8 cellular contexts compared by ENCODE assay signal in the genomic region with DNA sequence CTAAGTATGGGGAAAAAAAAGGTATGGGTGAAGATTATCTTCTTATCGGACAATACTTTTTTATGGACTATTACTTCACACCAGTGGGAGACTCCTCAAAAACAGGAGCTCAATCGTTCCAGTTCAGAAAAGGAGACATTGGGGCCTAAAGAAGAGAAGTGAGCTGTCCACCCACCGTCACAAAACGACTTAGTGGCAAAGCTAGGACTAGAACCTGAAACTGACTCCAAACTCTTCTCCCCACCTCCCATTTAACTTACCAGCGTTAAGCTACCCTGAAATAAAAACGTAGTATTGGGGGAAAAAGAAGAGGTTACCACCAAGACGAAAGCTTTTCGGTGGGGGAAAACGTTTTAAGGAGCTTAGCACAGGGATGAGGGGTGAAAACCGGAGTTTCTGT. TPM values are rescaled to one million over a fixed set of nuclear protein-coding genes. Genes with fewer than 3 reads are reported as not detected.
DNase-seq lines count a peak whose midpoint lies in the region; ATAC-seq and TF ChIP-seq lines count a peak whose summit lies in the region.

No MANE protein-coding gene starts in this region.

- no peak for ATAC-seq in GM21717 (IDR thresholded peaks at IDR 0.05; ENCODE audit: unreplicated experiment)

- H3F3A ChIP-seq in OCI-LY1 (ENCODE audit: insufficient read depth, low read length) (no peaks in the 10 kb centered on the region), neural progenitor cell (ENCODE audit: low read depth) (no peaks in the 10 kb centered on the region)

- H3K36me3 ChIP-seq in left ventricle myocardium inferior = peaks cover 39% of the 10 kb centered on the region
- peaks cover 31% of the 10 kb centered on the region for H3K36me3 ChIP-seq in OCI-LY1 (ENCODE audit: insufficient read depth, low read length)
- H3K36me3 ChIP-seq in endodermal cell (ENCODE audit: control insufficient read depth, insufficient read depth, low read length) = peaks cover 31% of the 10 kb centered on the region
- H3K36me3 ChIP-seq in neural progenitor cell = peaks cover 15% of the 10 kb centered on the region

- H3K36me3 Mint-ChIP-seq in endodermal cell (ENCODE audit: low read depth) (peaks cover 22% of the 10 kb centered on the region), neural progenitor cell (peaks cover 11% of the 10 kb centered on the region)

- H3K27me3 ChIP-seq in left ventricle myocardium inferior (ENCODE audit: low read depth) (peaks cover 17% of the 10 kb centered on the region), OCI-LY1 (ENCODE audit: insufficient read depth, low read length) (no peaks in the 10 kb centered on the region), endodermal cell (ENCODE audit: control insufficient read depth, insufficient read depth, low read length, poor library complexity, severe bottlenecking) (peaks cover 3% of the 10 kb centered on the region), neural progenitor cell (peaks cover 19% of the 10 kb centered on the region)

- peak overlapping the region; percentile 80 for H3K4me3 ChIP-seq in left ventricle myocardium inferior
- peak overlapping the region; percentile 80 for H3K4me3 ChIP-seq in OCI-LY1 (ENCODE audit: low read depth, low read length, poor library complexity, severe bottlenecking)
- H3K4me3 ChIP-seq in endodermal cell (ENCODE audit: low read length) = peak overlapping the region; percentile 99
- H3K4me3 ChIP-seq in neural progenitor cell = peak overlapping the region; percentile 95

- peak overlapping the region; percentile 92 for H3K4me2 ChIP-seq in OCI-LY1 (ENCODE audit: low read length)
- H3K4me2 ChIP-seq in neural progenitor cell = peak overlapping the region; percentile 99

- H3K79me2 ChIP-seq in OCI-LY1 (ENCODE audit: insufficient read depth, low read length) (peaks cover 7% of the 10 kb centered on the region), neural progenitor cell (ENCODE audit: low read depth) (peaks cover 27% of the 10 kb centered on the region)

- H3K27ac Mint-ChIP-seq in endodermal cell (peak overlapping the region; percentile 93), neural progenitor cell (peak overlapping the region; percentile 98)

- H3K4me3 Mint-ChIP-seq in endodermal cell (peak overlapping the region; percentile 82), neural progenitor cell (peak overlapping the region; percentile 99)

- H2AFZ ChIP-seq in OCI-LY1 (ENCODE audit: low read length) (peak overlapping the region; percentile 82), neural progenitor cell (replicated peaks) (peak overlapping the region; percentile 97)

- H3K27ac ChIP-seq in left ventricle myocardium inferior (replicated peaks) (peak overlapping the region; percentile 77), OCI-LY1 (ENCODE audit: low read depth, low read length, poor library complexity, severe bottlenecking) (peak overlapping the region; percentile 13), endodermal cell (ENCODE audit: low read depth, low read length) (no peak overlapping the region), neural progenitor cell (no peak overlapping the region)

- H3K27me3 Mint-ChIP-seq in endodermal cell (ENCODE audit: insufficient read depth) (peaks cover 20% of the 10 kb centered on the region), neural progenitor cell (ENCODE audit: insufficient read depth, low read depth) (no peaks in the 10 kb centered on the region)

- H3K9me3 ChIP-seq in left ventricle myocardium inferior (replicated peaks) (no peaks in the 10 kb centered on the region), OCI-LY1 (ENCODE audit: low read length) (no peaks in the 10 kb centered on the region), endodermal cell (ENCODE audit: control insufficient read depth, low read length) (no peaks in the 10 kb centered on the region), neural progenitor cell (ENCODE audit: low read depth) (no peaks in the 10 kb centered on the region)

- TF ChIP-seq CTCF in left ventricle myocardium inferior (IDR thresholded peaks at IDR 0.05; ENCODE audit: borderline replicate concordance) (no peak), OCI-LY1 (IDR thresholded peaks at IDR 0.05; ENCODE audit: low read length) (no peak), endodermal cell (conservative IDR thresholded peaks at IDR 0.05) (no peak), neural progenitor cell (IDR thresholded peaks at IDR 0.05) (no peak)

- H4K20me1 ChIP-seq in OCI-LY1 (ENCODE audit: insufficient read depth, low read length) (no peaks in the 10 kb centered on the region), neural progenitor cell (ENCODE audit: low read depth) (no peaks in the 10 kb centered on the region)

- 16 to 29% methylated on average over 4 to 10 of the region's 10 CpGs for WGBS in endodermal cell (ENCODE audit: insufficient coverage in 1 of 2, insufficient read length in 1 of 2), 2 experiments

- peak overlapping the region; percentile 90 for H3K9ac ChIP-seq in OCI-LY1 (ENCODE audit: low read length)
- H3K9ac ChIP-seq in endodermal cell (ENCODE audit: extremely low read depth, low read length, poor library complexity, severe bottlenecking) = peak overlapping the region; percentile 81
- H3K9ac ChIP-seq in neural progenitor cell = peak overlapping the region; percentile 90

- peaks cover 3% of the 10 kb centered on the region for H3K9me3 Mint-ChIP-seq in endodermal cell
- peaks cover 2% of the 10 kb centered on the region for H3K9me3 Mint-ChIP-seq in neural progenitor cell

- H3K9me2 ChIP-seq in OCI-LY1 (ENCODE audit: low read depth, low read length) = no peaks in the 10 kb centered on the region

- H3K4me1 ChIP-seq in left ventricle myocardium inferior (peaks cover 45% of the 10 kb centered on the region), OCI-LY1 (ENCODE audit: insufficient read depth, low read length, severe bottlenecking) (peaks cover 14% of the 10 kb centered on the region), endodermal cell (ENCODE audit: control insufficient read depth, insufficient read depth, low read length) (no peaks in the 10 kb centered on the region), neural progenitor cell (no peaks in the 10 kb centered on the region)

- DNase-seq in left ventricle myocardium inferior (no peak), cardiac septum (ENCODE audit: low spot score) (no peak), endodermal cell (no peak), neural progenitor cell (ENCODE audit: low spot score) (peak; percentile 11), NOMO-1 treated with dmso at 0.1 percent for 144 hours (lab: John Stamatoyannopoulos, UW; ENCODE audit: unreplicated experiment) (no peak)
- no peak for DNase-seq in stimulated activated CD4-positive, alpha-beta T cell treated with anti-CD3 and anti-CD28 coated beads, Interleukin-4, amount 100 ng/mL, for 24 hours

- peaks cover 3% of the 10 kb centered on the region for H3K4me1 Mint-ChIP-seq in endodermal cell
- H3K4me1 Mint-ChIP-seq in neural progenitor cell = peaks cover 10% of the 10 kb centered on the region

- intact Hi-C loops in left ventricle myocardium inferior (cut with micrococcal nuclease) = loop anchor here (10.0 kb wide), 1 partner anchor 596 kb away; no protein-coding TSS in a partner anchor
- intact Hi-C loops in cardiac septum (cut with DNase I) = loop anchor here (2.0 to 5.0 kb wide), 2 partner anchors 128 to 162 kb away; partner anchors contain the start of genes CCDC150 and PGAP1

RNA-seq across cellular contexts. Expression of gene GTF3C3, which starts 0.5 kb away (rescaled TPM):
- total RNA-seq in left ventricle myocardium inferior = 21.7 TPM
- total RNA-seq in cardiac septum = 26.0 TPM
- 10 to 100 TPM; 55.1 to 75.2 TPM for total RNA-seq in endodermal cell
- polyA plus RNA-seq in endodermal cell (2013, experiment 1 of 2) = 44.6 TPM
- 39.5 TPM for polyA plus RNA-seq in endodermal cell (2013, experiment 2 of 2)
- 59.9 and 122 TPM in 2 replicates for total RNA-seq in neural progenitor cell (ENCODE audit: low replicate concordance)

RNA-seq across cellular contexts. Expression of gene C2orf66, which starts 10.2 kb away (rescaled TPM):
- total RNA-seq in left ventricle myocardium inferior (not detected), cardiac septum (not detected), endodermal cell (under 1 TPM; 0.15 to 0.20 TPM), neural progenitor cell (ENCODE audit: low replicate concordance) (0.15 and 0.43 TPM in 2 replicates)
- 0.21 TPM for polyA plus RNA-seq in endodermal cell (2013, experiment 1 of 2)
- 0.17 TPM for polyA plus RNA-seq in endodermal cell (2013, experiment 2 of 2)

Comparison
In these comparisons a context has a peak if more than half of its experiments do, and no peak if none do; other contexts are left out.
1. H3K27ac ChIP-seq: peak in left ventricle myocardium inferior (single experiment) and OCI-LY1 (single experiment); none in endodermal cell (single experiment) and neural progenitor cell (single experiment).
2. Peak in every context shown above with its lines, with median percentiles within 50 percentile points of each other: H3K4me3 ChIP-seq and H3K9ac ChIP-seq.